21 cellular contexts compared by ENCODE assay signal in the genomic region with DNA sequence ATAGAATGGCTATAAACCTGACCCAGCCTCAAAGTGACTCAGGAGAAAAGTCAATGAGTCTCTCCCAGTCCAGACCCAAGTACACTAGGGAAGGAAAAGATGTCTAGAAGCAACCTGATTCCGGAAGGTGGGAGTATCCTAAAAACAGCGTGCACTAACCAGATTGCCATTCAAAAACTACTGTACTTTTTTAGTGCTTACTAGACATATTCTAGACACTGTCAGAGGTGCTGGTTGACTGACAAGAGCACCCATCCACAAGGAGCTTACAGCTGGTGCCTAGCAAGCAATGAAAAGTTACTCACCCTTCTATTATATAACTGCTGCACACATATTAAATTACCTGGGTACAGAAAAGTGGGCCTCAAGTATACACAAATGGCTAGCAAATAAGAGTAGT.
"Had no signal": no experiment of that assay in that cellular context is flagged by ENCODE, and none has a peak within 500 bp of the region (broad histone marks: within the 10 kb centered on the region; RNA-seq: fewer than 3 reads in every experiment).

No MANE protein-coding gene starts in this region.

- FAIRE-seq: colon, keratinocyte had no signal

- H3K27me3 ChIP-seq: dorsolateral prefrontal cortex, gastrocnemius medialis, neutrophil, sigmoid colon, testis, tibial artery had no signal

- ATAC-seq: gastrocnemius medialis; left lobe of liver; natural killer cell treated with Interleukin-12 subunit alpha and Interleukin-12 subunit beta and Interleukin-15 and Interleukin-18, amount 100 ng/mL, for 72 hours; stimulated activated memory B cell treated with anti-CD40 and anti-IgM and Interleukin-4, amounts not matched to agents 10 μg/mL and 1 μg/mL and 100 μg/mL, for 72 hours; stimulated activated naive CD8-positive, alpha-beta T cell treated with anti-CD3 and anti-CD28 coated beads, Interleukin-15, Interleukin-2, amounts not matched to agents 100 U/mL and 50 U/mL, for 24 hours had no signal

- H3K9ac ChIP-seq: parathyroid adenoma had no signal

- H2AFZ ChIP-seq: parathyroid adenoma had no signal

- DNase-seq: dorsolateral prefrontal cortex; effector CD4-positive, alpha-beta T cell; foreskin fibroblast; gastrocnemius medialis; head of caudate nucleus; naive B cell; sigmoid colon; stimulated activated CD4-positive, alpha-beta T cell treated with anti-CD3 and anti-CD28 coated beads, Interleukin-2, amount 100 ng/mL, for 24 hours; stimulated activated CD4-positive, alpha-beta T cell treated with anti-CD3 and anti-CD28 coated beads, Interleukin-4, amount 100 ng/mL, for 24 hours; stimulated activated naive CD8-positive, alpha-beta T cell treated with anti-CD3 and anti-CD28 coated beads, Interleukin-15, Interleukin-2, amounts not matched to agents 100 U/mL and 50 U/mL, for 24 hours; substantia nigra; testis; tibial artery had no signal

- H3K4me1 ChIP-seq: parathyroid adenoma, sigmoid colon, testis, tibial artery had no signal

- H3K4me3 ChIP-seq: dorsolateral prefrontal cortex, gastrocnemius medialis, lung, sigmoid colon, testis, tibial artery had no signal

- H3K27ac ChIP-seq: dorsolateral prefrontal cortex, gastrocnemius medialis, neutrophil, parathyroid adenoma, sigmoid colon, testis, tibial artery had no signal

- H3K9me3 ChIP-seq: gastrocnemius medialis, neutrophil, sigmoid colon, testis, tibial artery had no signal
